ENCODE assay signal across 8 cellular contexts in genomic region chr15:31228980-31229826, GRCh38.
A peak's percentile ranks its signal among the peaks of the same experiment; 100 is the strongest.
DNase-seq lines count a peak whose midpoint lies in the region; ATAC-seq and TF ChIP-seq lines count a peak whose summit lies in the region.

No MANE protein-coding gene starts in this region.

- WGBS in thyroid gland, 2 donors: 72 to 83% methylated on average over 5 to 7 of the region's 8 CpGs

- H3K36me3 Mint-ChIP-seq in activated naive CD8-positive, alpha-beta T cell treated with anti-CD3 and anti-CD28 coated beads, Interleukin-2, amount 50 U/mL, for 24 hours (ENCODE audit: low read depth): no peaks in the 10 kb centered on the region
- no peaks in the 10 kb centered on the region for H3K36me3 Mint-ChIP-seq in activated naive CD8-positive, alpha-beta T cell treated with anti-CD3 and anti-CD28 coated beads for 36 hours
- H3K36me3 Mint-ChIP-seq in activated CD4-positive, alpha-beta T cell treated with anti-CD3 and anti-CD28 coated beads for 36 hours (ENCODE audit: low read depth): no peaks in the 10 kb centered on the region

- H3K27ac Mint-ChIP-seq in activated naive CD8-positive, alpha-beta T cell treated with anti-CD3 and anti-CD28 coated beads, Interleukin-2, amount 50 U/mL, for 24 hours: no peak overlapping the region
- H3K27ac Mint-ChIP-seq in activated naive CD8-positive, alpha-beta T cell treated with anti-CD3 and anti-CD28 coated beads for 36 hours: no peak overlapping the region
- H3K27ac Mint-ChIP-seq in activated CD4-positive, alpha-beta T cell treated with anti-CD3 and anti-CD28 coated beads for 36 hours: no peak overlapping the region

- H3K36me3 ChIP-seq in thyroid gland: no peaks in the 10 kb centered on the region

- H3K4me1 ChIP-seq in thyroid gland: peaks cover 3 to 29% of the 10 kb centered on the region in 2 donors

- H3K9me3 ChIP-seq in thyroid gland: no peaks in the 10 kb centered on the region

- POLR2A ChIA-PET in activated CD4-positive, alpha-beta T cell treated with anti-CD3 and anti-CD28 coated beads for 36 hours (lab: Charles Lee): interaction anchor here (0.5 kb wide), 1 partner anchor 261 kb away, joined by 11 read pairs; no protein-coding TSS in a partner anchor

- no peak for DNase-seq in activated naive CD8-positive, alpha-beta T cell treated with anti-CD3 and anti-CD28 coated beads, Interleukin-2, amount 50 U/mL, for 24 hours
- no peak for DNase-seq in activated naive CD8-positive, alpha-beta T cell treated with anti-CD3 and anti-CD28 coated beads for 36 hours
- peak; percentile 88 for DNase-seq in RPMI8226
- DNase-seq in thyroid gland: peak; percentile 68 to 72
- no peak for DNase-seq in hippocampal formation (lab: John Stamatoyannopoulos, UW)
- DNase-seq in activated CD4-positive, alpha-beta T cell treated with anti-CD3 and anti-CD28 coated beads for 36 hours: no peak
- DNase-seq in NCI-H226: no peak

- intact Hi-C loops in thyroid gland (cut with DNase I): no loop called here
- intact Hi-C loops in activated CD4-positive, alpha-beta T cell treated with anti-CD3 and anti-CD28 coated beads for 36 hours (cut with DNase I, micrococcal nuclease): no loop called here

- no peak overlapping the region for H3K4me3 ChIP-seq in thyroid gland (replicated peaks in 1 of 3)

- no peak overlapping the region for H3K4me3 Mint-ChIP-seq in activated naive CD8-positive, alpha-beta T cell treated with anti-CD3 and anti-CD28 coated beads, Interleukin-2, amount 50 U/mL, for 24 hours
- no peak overlapping the region for H3K4me3 Mint-ChIP-seq in activated naive CD8-positive, alpha-beta T cell treated with anti-CD3 and anti-CD28 coated beads for 36 hours
- no peak overlapping the region for H3K4me3 Mint-ChIP-seq in activated CD4-positive, alpha-beta T cell treated with anti-CD3 and anti-CD28 coated beads for 36 hours

- H3K4me1 Mint-ChIP-seq in activated naive CD8-positive, alpha-beta T cell treated with anti-CD3 and anti-CD28 coated beads, Interleukin-2, amount 50 U/mL, for 24 hours: peaks cover 20% of the 10 kb centered on the region
- H3K4me1 Mint-ChIP-seq in activated naive CD8-positive, alpha-beta T cell treated with anti-CD3 and anti-CD28 coated beads for 36 hours: peaks cover 4% of the 10 kb centered on the region
- H3K4me1 Mint-ChIP-seq in activated CD4-positive, alpha-beta T cell treated with anti-CD3 and anti-CD28 coated beads for 36 hours: peaks cover 4% of the 10 kb centered on the region

- CTCF ChIA-PET in activated CD4-positive, alpha-beta T cell treated with anti-CD3 and anti-CD28 coated beads for 36 hours (lab: Charles Lee): no interaction called here

- TF ChIP-seq CTCF in thyroid gland (IDR thresholded peaks at IDR 0.05): no peak

- no peaks in the 10 kb centered on the region for H3K27me3 ChIP-seq in thyroid gland

- no peaks in the 10 kb centered on the region for H3K27me3 Mint-ChIP-seq in activated naive CD8-positive, alpha-beta T cell treated with anti-CD3 and anti-CD28 coated beads, Interleukin-2, amount 50 U/mL, for 24 hours
- H3K27me3 Mint-ChIP-seq in activated naive CD8-positive, alpha-beta T cell treated with anti-CD3 and anti-CD28 coated beads for 36 hours: no peaks in the 10 kb centered on the region
- no peaks in the 10 kb centered on the region for H3K27me3 Mint-ChIP-seq in activated CD4-positive, alpha-beta T cell treated with anti-CD3 and anti-CD28 coated beads for 36 hours

- H3K9me3 Mint-ChIP-seq in activated naive CD8-positive, alpha-beta T cell treated with anti-CD3 and anti-CD28 coated beads, Interleukin-2, amount 50 U/mL, for 24 hours: no peaks in the 10 kb centered on the region
- H3K9me3 Mint-ChIP-seq in activated naive CD8-positive, alpha-beta T cell treated with anti-CD3 and anti-CD28 coated beads for 36 hours: no peaks in the 10 kb centered on the region
- H3K9me3 Mint-ChIP-seq in activated CD4-positive, alpha-beta T cell treated with anti-CD3 and anti-CD28 coated beads for 36 hours (ENCODE audit: low read depth): no peaks in the 10 kb centered on the region

- ATAC-seq in activated naive CD8-positive, alpha-beta T cell treated with anti-CD3 and anti-CD28 coated beads, Interleukin-2, amount 50 U/mL, for 24 hours: peak; percentile 13
- peak; percentile 64 for ATAC-seq in HG02763 (IDR thresholded peaks at IDR 0.05; ENCODE audit: unreplicated experiment)
- ATAC-seq in activated CD4-positive, alpha-beta T cell treated with anti-CD3 and anti-CD28 coated beads for 36 hours: no peak

- H3K27ac ChIP-seq in thyroid gland: no peak overlapping the region

- no peak for TF ChIP-seq POLR2A in thyroid gland (IDR thresholded peaks at IDR 0.05)

Comparison
In these comparisons a context has a peak if more than half of its experiments do, and no peak if none do; other contexts are left out.
1. DNase-seq: peak in RPMI8226 (single experiment) and thyroid gland (2 of 2); none in activated naive CD8-positive, alpha-beta T cell treated with anti-CD3 and anti-CD28 coated beads, Interleukin-2, amount 50 U/mL, for 24 hours (single experiment), activated naive CD8-positive, alpha-beta T cell treated with anti-CD3 and anti-CD28 coated beads for 36 hours (single experiment), hippocampal formation (0 of 2), activated CD4-positive, alpha-beta T cell treated with anti-CD3 and anti-CD28 coated beads for 36 hours (single experiment) and NCI-H226 (single experiment).